9 cellular contexts compared by ENCODE assay signal in the genomic region with DNA sequence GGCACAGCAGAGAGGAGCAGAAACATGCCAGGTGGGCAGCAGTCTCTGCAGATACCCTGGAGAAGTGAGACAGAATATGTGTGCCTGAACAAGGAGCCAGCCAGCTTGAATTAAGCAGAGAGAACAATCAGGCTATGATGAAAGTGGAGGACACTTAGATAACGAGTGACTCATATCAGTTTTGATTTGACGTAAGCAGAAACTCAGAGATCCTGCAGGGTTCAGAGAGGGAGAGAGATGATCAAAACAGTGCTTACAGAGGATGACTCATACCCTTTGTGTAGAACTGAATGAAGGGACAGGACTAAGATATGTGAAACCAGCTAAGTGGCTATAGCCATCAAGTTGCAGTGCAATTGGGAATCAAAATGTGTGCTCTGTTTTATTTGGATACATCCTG.
A peak's percentile ranks its signal among the peaks of the same experiment; 100 is the strongest.
DNase-seq lines count a peak whose midpoint lies in the region; ATAC-seq, FAIRE-seq and TF ChIP-seq lines count a peak whose summit lies in the region.
"Had no signal": no experiment of that assay in that cellular context is flagged by ENCODE, and none has a peak within 500 bp of the region (broad histone marks: within the 10 kb centered on the region; RNA-seq: fewer than 3 reads in every experiment).

No MANE protein-coding gene starts in this region.

- peak; percentile 91 for DNase-seq in HFFc6
- peak; percentile 56 for DNase-seq in NCI-H510A treated with DMSO at 0.1 percent for 48 hours (lab: John Stamatoyannopoulos, UW)
- peak; percentile 43 to 54 for DNase-seq in foreskin keratinocyte
- no peak for DNase-seq in NCI-H2107 (lab: John Stamatoyannopoulos, UW)
- no peak for DNase-seq in GM19239 (ENCODE audit: insufficient read length, low spot score)
- no peak for DNase-seq in hippocampal formation (lab: John Stamatoyannopoulos, UW)
- no peak for DNase-seq in effector CD8-positive, alpha-beta T cell (lab: John Stamatoyannopoulos, UW)

- ATAC-seq in GM18505 (IDR thresholded peaks at IDR 0.05; ENCODE audit: unreplicated experiment), result peak; percentile 91
- peak; percentile 96 for ATAC-seq in foreskin keratinocyte

- no peak for TF ChIP-seq POLR2A in GM18505 (IDR thresholded peaks at IDR 0.05; ENCODE audit: borderline replicate concordance, extremely low read depth, insufficient read depth, insufficient read length)

- TF ChIP-seq CTCF in HFFc6 (IDR thresholded peaks at IDR 0.05) (no peak), foreskin keratinocyte (conservative IDR thresholded peaks at IDR 0.05) (no peak)

- no peaks in the 10 kb centered on the region for H3K27me3 ChIP-seq in foreskin keratinocyte

- H3K9me3 Mint-ChIP-seq in HFFc6, result no peaks in the 10 kb centered on the region

- H3K4me1 ChIP-seq in foreskin keratinocyte, result no peaks in the 10 kb centered on the region

- no peak overlapping the region for H3K27ac Mint-ChIP-seq in HFFc6

- H3K27me3 Mint-ChIP-seq in HFFc6 (ENCODE audit: insufficient read depth), result no peaks in the 10 kb centered on the region

- no peaks in the 10 kb centered on the region for H3K36me3 Mint-ChIP-seq in HFFc6 (ENCODE audit: low read depth)

- H3K27ac ChIP-seq in foreskin keratinocyte, result peak overlapping the region; percentile 15
- H3K27ac ChIP-seq: SK-N-MC had no signal

- peaks cover 13% of the 10 kb centered on the region for H3K4me1 Mint-ChIP-seq in HFFc6 (ENCODE audit: low read depth)

- H3K4me3 Mint-ChIP-seq in HFFc6, result no peak overlapping the region

- no peak for FAIRE-seq in GM19239 (lab: Jason Lieb, UNC)

Comparison
In these comparisons a context has a peak if more than half of its experiments do, and no peak if none do; other contexts are left out.
1. DNase-seq: peak in HFFc6 (single experiment), NCI-H510A treated with DMSO at 0.1 percent for 48 hours (single experiment) and foreskin keratinocyte (2 of 2); none in NCI-H2107 (single experiment), GM19239 (single experiment), hippocampal formation (0 of 2) and effector CD8-positive, alpha-beta T cell (single experiment).